ENCODE assay signal across 8 cellular contexts in genomic region chr6:99822741-99823512, GRCh38.
DNase-seq lines count a peak whose midpoint lies in the region; ATAC-seq, FAIRE-seq and TF ChIP-seq lines count a peak whose summit lies in the region.

No MANE protein-coding gene starts in this region.

- H3K4me1 ChIP-seq in CD8-positive, alpha-beta memory T cell (ENCODE audit: insufficient read depth, low read length) = no peaks in the 10 kb centered on the region
- H3K4me1 ChIP-seq in OCI-LY1 (ENCODE audit: insufficient read depth, low read length, severe bottlenecking) = peaks cover 5% of the 10 kb centered on the region

- H3K27me3 ChIP-seq in CD8-positive, alpha-beta memory T cell (ENCODE audit: insufficient read depth, low read length, poor library complexity, severe bottlenecking) = peaks cover 4% of the 10 kb centered on the region
- H3K27me3 ChIP-seq in OCI-LY1 (ENCODE audit: insufficient read depth, low read length) = no peaks in the 10 kb centered on the region

- H3K36me3 ChIP-seq in CD8-positive, alpha-beta memory T cell (ENCODE audit: insufficient read depth, low read length) = no peaks in the 10 kb centered on the region
- H3K36me3 ChIP-seq in OCI-LY1 (ENCODE audit: insufficient read depth, low read length) = no peaks in the 10 kb centered on the region

- no peak overlapping the region for H3K4me3 ChIP-seq in CD8-positive, alpha-beta memory T cell (ENCODE audit: low read length)
- peak overlapping the region; percentile 46 for H3K4me3 ChIP-seq in OCI-LY1 (ENCODE audit: low read depth, low read length, poor library complexity, severe bottlenecking)
- H3K4me3 ChIP-seq in choroid plexus epithelial cell (ENCODE audit: low read depth, low read length) = no peak overlapping the region

- no peak overlapping the region for H2AFZ ChIP-seq in OCI-LY1 (ENCODE audit: low read length)

- no peaks in the 10 kb centered on the region for H3F3A ChIP-seq in OCI-LY1 (ENCODE audit: insufficient read depth, low read length)

- CTCF ChIA-PET in CD8-positive, alpha-beta memory T cell (lab: Charles Lee) = no interaction called here

- peak; percentile 76 for ATAC-seq in GM18858 (IDR thresholded peaks at IDR 0.05; ENCODE audit: unreplicated experiment)

- H3K9ac ChIP-seq in OCI-LY1 (ENCODE audit: low read length) = no peak overlapping the region; the same call in 1 of the 2 replicates

- no peaks in the 10 kb centered on the region for H3K9me3 Mint-ChIP-seq in CD8-positive, alpha-beta memory T cell

- peaks cover 4 to 9% (median 8%) of the 10 kb centered on the region in 3 donors for H3K4me1 Mint-ChIP-seq in CD8-positive, alpha-beta memory T cell

- no peaks in the 10 kb centered on the region for H4K20me1 ChIP-seq in OCI-LY1 (ENCODE audit: insufficient read depth, low read length)

- H3K27me3 Mint-ChIP-seq in CD8-positive, alpha-beta memory T cell = peaks cover 14 to 40% of the 10 kb centered on the region in 2 donors

- DNase-seq in CD8-positive, alpha-beta memory T cell = peak in 2 of 5 donors; percentile 6 to 25
- DNase-seq in HTR-8/SVneo (ENCODE audit: insufficient read length, low spot score) (peak; percentile 80), choroid plexus epithelial cell (ENCODE audit: low read depth) (peak; percentile 74), medulla oblongata (ENCODE audit: extremely low spot score) (peak; percentile 73), RCC 7860 (ENCODE audit: low spot score) (no peak), GM19238 (ENCODE audit: insufficient read length, low spot score) (no peak)

- H3K79me2 ChIP-seq in OCI-LY1 (ENCODE audit: insufficient read depth, low read length) = no peaks in the 10 kb centered on the region

- TF ChIP-seq CTCF in OCI-LY1 (IDR thresholded peaks at IDR 0.05; ENCODE audit: low read length) = peak; percentile 69
- TF ChIP-seq CTCF in choroid plexus epithelial cell (conservative IDR thresholded peaks at IDR 0.05; ENCODE audit: low read depth, low read length) = peak; percentile 60

- no peaks in the 10 kb centered on the region for H3K9me3 ChIP-seq in CD8-positive, alpha-beta memory T cell (ENCODE audit: low read length)
- H3K9me3 ChIP-seq in OCI-LY1 (ENCODE audit: low read length) = no peaks in the 10 kb centered on the region

- FAIRE-seq in HTR-8/SVneo (lab: Jason Lieb, UNC) = peak; percentile 60
- no peak for FAIRE-seq in RCC 7860 (lab: Jason Lieb, UNC)

- no peaks in the 10 kb centered on the region for H3K9me2 ChIP-seq in OCI-LY1 (ENCODE audit: low read depth, low read length)

- no peaks in the 10 kb centered on the region for H3K36me3 Mint-ChIP-seq in CD8-positive, alpha-beta memory T cell

- H3K27ac Mint-ChIP-seq in CD8-positive, alpha-beta memory T cell = peak overlapping the region in 1 of 8 donors; percentile 18

- no peak overlapping the region for H3K27ac ChIP-seq in CD8-positive, alpha-beta memory T cell (ENCODE audit: low read depth, low read length)
- H3K27ac ChIP-seq in OCI-LY1 (ENCODE audit: low read depth, low read length, poor library complexity, severe bottlenecking) = no peak overlapping the region

- H3K4me2 ChIP-seq in OCI-LY1 (ENCODE audit: low read length) = peak overlapping the region; percentile 61

- POLR2A ChIA-PET in CD8-positive, alpha-beta memory T cell (lab: Charles Lee) = no interaction called here

- H3K4me3 Mint-ChIP-seq in CD8-positive, alpha-beta memory T cell = peak overlapping the region in 6 of 7 donors; percentile 24 to 74 (median 64)

Comparison
In these comparisons a context has a peak if more than half of its experiments do, and no peak if none do; other contexts are left out.
1. DNase-seq: peak in HTR-8/SVneo (single experiment), choroid plexus epithelial cell (single experiment) and medulla oblongata (single experiment); none in RCC 7860 (single experiment) and GM19238 (single experiment).